Comparison of ENCODE assay signal across 8 cellular contexts in the genomic region with DNA sequence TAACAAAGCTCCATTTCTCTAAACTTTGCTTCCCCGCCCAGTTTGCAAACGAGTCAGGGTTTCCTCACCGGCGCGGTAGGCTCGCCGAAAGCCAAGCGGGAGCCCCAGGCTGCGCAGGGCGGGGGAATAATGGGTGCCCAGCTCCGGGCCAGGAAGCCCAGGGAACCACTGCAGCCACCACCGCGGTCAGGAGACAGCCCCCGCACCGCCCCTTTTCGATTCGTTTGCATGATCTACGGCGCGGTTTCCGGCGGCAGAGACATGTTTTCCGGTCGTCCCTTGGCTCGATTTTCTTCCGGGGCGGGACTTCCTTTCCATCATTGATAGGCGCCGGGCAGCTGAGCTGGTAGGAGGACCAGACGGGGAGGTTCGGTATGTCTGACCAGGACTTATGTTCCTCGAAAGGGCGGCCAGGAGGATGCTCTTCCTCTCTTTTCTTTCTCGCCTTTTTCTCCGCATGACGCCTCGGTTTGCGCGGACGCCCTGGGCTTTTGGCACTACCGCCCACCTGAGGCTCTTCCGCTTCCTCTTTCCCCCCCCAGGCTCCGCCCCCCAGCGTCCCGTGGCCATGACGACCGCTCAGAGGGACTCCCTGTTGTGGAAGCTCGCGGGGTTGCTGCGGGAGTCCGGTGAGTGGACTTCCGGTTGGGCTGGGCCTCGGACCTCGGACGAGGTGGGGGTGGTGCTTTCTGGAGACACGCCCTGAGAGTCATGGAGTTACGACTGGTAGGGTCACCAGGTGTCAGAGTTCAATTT. TPM values are rescaled to one million over a fixed set of nuclear protein-coding genes. Genes with fewer than 3 reads are reported as not detected.
DNase-seq lines count a peak whose midpoint lies in the region; TF ChIP-seq lines count a peak whose summit lies in the region.

Gene STK11IP (plus strand): TSS at position 306 of the 756 bp plus-strand sequence. CDS start 263 bp downstream, at position 569.

- H3K27ac Mint-ChIP-seq in H9 (peak within 1 kb of the TSS; percentile 96 to 99 (median 98)), nephron (peak within 1 kb of the TSS; percentile 100)
- H3K27ac Mint-ChIP-seq in stimulated activated naive CD8-positive, alpha-beta T cell treated with anti-CD3 and anti-CD28 coated beads, Interleukin-15, Interleukin-2, amounts not matched to agents 100 ng/mL and 50 ng/mL, for 24 hours = peak within 1 kb of the TSS; percentile 94

- peak within 1 kb of the TSS; percentile 76 for H3K4me2 ChIP-seq in H9 (ENCODE audit: insufficient read depth, insufficient read length, low read length)

- peak within 1 kb of the TSS; percentile 85 for H3K18ac ChIP-seq in H9 (ENCODE audit: insufficient read length, low read depth, low read length)

- peak within 1 kb of the TSS; percentile 98 for H3K27ac ChIP-seq in H9 (ENCODE audit: insufficient read length, low read depth, low read length)

- H3K4me1 Mint-ChIP-seq in H9 (peaks cover 28% of the 10 kb centered on the region in 2 experiments), nephron (peaks cover 47% of the 10 kb centered on the region)
- H3K4me1 Mint-ChIP-seq in stimulated activated naive CD8-positive, alpha-beta T cell treated with anti-CD3 and anti-CD28 coated beads, Interleukin-15, Interleukin-2, amounts not matched to agents 100 ng/mL and 50 ng/mL, for 24 hours (ENCODE audit: low read depth) = peaks cover 19% of the 10 kb centered on the region

- H3K9me3 Mint-ChIP-seq in H9 (no peaks in the 10 kb centered on the region), nephron (no peaks in the 10 kb centered on the region)
- H3K9me3 Mint-ChIP-seq in stimulated activated naive CD8-positive, alpha-beta T cell treated with anti-CD3 and anti-CD28 coated beads, Interleukin-15, Interleukin-2, amounts not matched to agents 100 ng/mL and 50 ng/mL, for 24 hours = no peaks in the 10 kb centered on the region

- no peak within 1 kb of the TSS; the same call in 1 of the 2 replicates for H3K4ac ChIP-seq in H9 (ENCODE audit: low read depth, low read length)

- no peaks in the 10 kb centered on the region for H3K79me1 ChIP-seq in H9 (ENCODE audit: insufficient read depth, low read depth, low read length, poor library complexity, severe bottlenecking)

- WGBS in H9 (ENCODE audit: extremely low coverage, insufficient read length, low lambda C conversion rate) = no CpG with 5 or more reads among the region's 57 CpGs

- peak; percentile 99 for DNase-seq in ELR (ENCODE audit: low read depth)
- peak; percentile 98 for DNase-seq in H9
- DNase-seq in MG63 = peak; percentile 98
- peak; percentile 91 for DNase-seq in SHP77 treated with DMSO at 0.1 percent for 48 hours (lab: John Stamatoyannopoulos, UW)
- DNase-seq in activated effector memory CD4-positive, alpha-beta T cell treated with anti-CD3 and anti-CD28 coated beads, Interleukin-2, amount 50 U/mL, for 16 hours = peak; percentile 96
- DNase-seq in fibroblast of the aortic adventitia (ENCODE audit: low read depth) = peak; percentile 96

- no peak within 1 kb of the TSS for H2BK20ac ChIP-seq in H9 (ENCODE audit: low read depth, low read length, poor library complexity, severe bottlenecking)

- no peak within 1 kb of the TSS for H4K8ac ChIP-seq in H9 (replicated peaks; ENCODE audit: insufficient read length, low read depth, low read length)

- peak within 1 kb of the TSS; percentile 36 for H4K5ac ChIP-seq in H9 (ENCODE audit: insufficient read length, low read depth, low read length)

- peak within 1 kb of the TSS; percentile 77 for H3K4me3 ChIP-seq in MG63
- H3K4me3 ChIP-seq in fibroblast of the aortic adventitia (ENCODE audit: low read depth, low read length) = peak within 1 kb of the TSS; percentile 96

- peaks cover 9% of the 10 kb centered on the region; the same call in 1 of the 2 replicates for H3K36me3 ChIP-seq in MG63

- peaks cover 6% of the 10 kb centered on the region for H3K23me2 ChIP-seq in H9 (ENCODE audit: insufficient read length, low read depth, low read length, poor library complexity, severe bottlenecking)

- H2AK5ac ChIP-seq in H9 (ENCODE audit: insufficient read length, low read length) = no peak within 1 kb of the TSS

- peak within 1 kb of the TSS; percentile 70 for H2BK120ac ChIP-seq in H9 (ENCODE audit: low read depth, low read length, poor library complexity, severe bottlenecking)

- H2BK5ac ChIP-seq in H9 (ENCODE audit: insufficient read length, low read length) = peak within 1 kb of the TSS; percentile 76

- no peak within 1 kb of the TSS for H4K91ac ChIP-seq in H9 (ENCODE audit: insufficient read length, low read depth, low read length)

- no peak within 1 kb of the TSS for H3T11ph ChIP-seq in H9 (ENCODE audit: low read length)

- H2AFZ ChIP-seq in H9 (ENCODE audit: low read length) = peak within 1 kb of the TSS; percentile 84

- H2BK12ac ChIP-seq in H9 (ENCODE audit: insufficient read length, low read depth, low read length) = peak within 1 kb of the TSS; percentile 94

- H2BK15ac ChIP-seq in H9 (ENCODE audit: low read depth, low read length) = no peak within 1 kb of the TSS

- peaks cover 3% of the 10 kb centered on the region; the same call in 1 of the 2 replicates for H3K4me1 ChIP-seq in H9 (ENCODE audit: insufficient read depth, low read length)

- peaks cover 2% of the 10 kb centered on the region; the same call in 1 of the 2 replicates for H3K27me3 Mint-ChIP-seq in H9 (ENCODE audit: low read depth)
- H3K27me3 Mint-ChIP-seq in nephron (ENCODE audit: low read depth) = no peaks in the 10 kb centered on the region
- H3K27me3 Mint-ChIP-seq in stimulated activated naive CD8-positive, alpha-beta T cell treated with anti-CD3 and anti-CD28 coated beads, Interleukin-15, Interleukin-2, amounts not matched to agents 100 ng/mL and 50 ng/mL, for 24 hours = peaks cover 4% of the 10 kb centered on the region

- no peaks in the 10 kb centered on the region for H3K79me2 ChIP-seq in H9 (ENCODE audit: insufficient read depth, low read length)

- TF ChIP-seq CTCF in H9 (conservative IDR thresholded peaks at IDR 0.05) = no peak
- no peak for TF ChIP-seq CTCF in fibroblast of the aortic adventitia (IDR thresholded peaks at IDR 0.05; ENCODE audit: insufficient read depth, low read length)
- TF ChIP-seq CTCF in nephron (IDR thresholded peaks at IDR 0.05; ENCODE audit: unreplicated experiment in 3 of 3) = no peak

- peak within 1 kb of the TSS; percentile 83; the same call in 1 of the 2 replicates for H3K14ac ChIP-seq in H9 (ENCODE audit: insufficient read depth, low read length)

- H3K4me3 Mint-ChIP-seq in H9 (peak within 1 kb of the TSS; percentile 92 to 94), nephron (peak within 1 kb of the TSS; percentile 95 to 97 (median 97))
- peak within 1 kb of the TSS; percentile 93 for H3K4me3 Mint-ChIP-seq in stimulated activated naive CD8-positive, alpha-beta T cell treated with anti-CD3 and anti-CD28 coated beads, Interleukin-15, Interleukin-2, amounts not matched to agents 100 ng/mL and 50 ng/mL, for 24 hours

- H3K36me3 Mint-ChIP-seq in H9 (ENCODE audit: insufficient read depth in 1 of 3, low read depth in 3 of 3) (peaks cover 2 to 15% (median 13%) of the 10 kb centered on the region in 3 experiments; a peak in 5 of 7 replicates), nephron (ENCODE audit: low read depth) (peaks cover 15% of the 10 kb centered on the region)
- H3K36me3 Mint-ChIP-seq in stimulated activated naive CD8-positive, alpha-beta T cell treated with anti-CD3 and anti-CD28 coated beads, Interleukin-15, Interleukin-2, amounts not matched to agents 100 ng/mL and 50 ng/mL, for 24 hours (ENCODE audit: low read depth) = peaks cover 15% of the 10 kb centered on the region

- no peak within 1 kb of the TSS for H3K23ac ChIP-seq in H9 (ENCODE audit: insufficient read length, low read depth, low read length)

- no peaks in the 10 kb centered on the region for H4K20me1 ChIP-seq in H9 (ENCODE audit: control insufficient read depth, insufficient read depth, insufficient read length)

- H3K9me3 ChIP-seq in H9 (ENCODE audit: control insufficient read depth, low read depth, low read length) (no peaks in the 10 kb centered on the region), MG63 (no peaks in the 10 kb centered on the region)

- no peak within 1 kb of the TSS for H3K56ac ChIP-seq in H9 (ENCODE audit: insufficient read length, low read depth, low read length)

- H3K27me3 ChIP-seq in H9 (ENCODE audit: insufficient read depth, low read length) (no peaks in the 10 kb centered on the region), MG63 (no peaks in the 10 kb centered on the region)

- peak within 1 kb of the TSS; percentile 80 for H3K9ac ChIP-seq in H9 (ENCODE audit: extremely low read depth, insufficient read length, low read length)

RNA-seq across cellular contexts. Expression of gene STK11IP, which starts in this region (rescaled TPM):
- total RNA-seq in H9 (2021) (28.1 and 31.1 TPM in 2 replicates), fibroblast of the aortic adventitia (ENCODE audit: low replicate concordance) (11.7 and 12.3 TPM in 2 replicates)
- 8.2 and 15.8 TPM in 2 replicates for total RNA-seq in MG63 (2014; rRNA removed; shearing (Covaris generic); ENCODE audit: low replicate concordance)

Comparison
In these comparisons a context has a peak if more than half of its experiments do, and no peak if none do; other contexts are left out.
1. Peak in every context shown above with its lines: DNase-seq, H3K4me3 ChIP-seq and H3K27ac ChIP-seq.